In the genomic region with DNA sequence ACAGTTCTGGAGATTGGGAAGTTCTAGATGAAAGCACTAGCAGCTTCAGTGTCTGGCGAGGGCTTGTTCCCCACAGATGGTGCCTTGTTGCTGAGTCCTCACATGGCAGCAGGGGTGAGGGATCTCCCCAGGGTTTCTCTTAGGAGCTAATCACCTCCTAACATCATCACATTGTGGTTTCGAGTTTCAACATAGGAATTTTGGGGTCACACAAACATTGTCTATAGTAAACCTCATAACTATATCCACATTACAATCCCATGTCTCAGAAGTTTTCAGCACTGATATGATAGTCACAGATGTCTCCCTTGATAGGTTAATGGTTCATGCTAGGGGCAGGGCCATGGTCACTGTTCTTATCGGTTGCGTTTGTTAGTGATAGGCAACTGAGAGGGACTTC, we compare ENCODE assay signal across 20 cellular contexts. TPM values are rescaled to one million over a fixed set of nuclear protein-coding genes. Genes with fewer than 3 reads are reported as not detected.
DNase-seq lines count a peak whose midpoint lies in the region; ATAC-seq and TF ChIP-seq lines count a peak whose summit lies in the region.
"Had no signal": no experiment of that assay in that cellular context is flagged by ENCODE, and none has a peak within 500 bp of the region (broad histone marks: within the 10 kb centered on the region; RNA-seq: fewer than 3 reads in every experiment).

No MANE protein-coding gene starts in this region.

- peaks cover 9% of the 10 kb centered on the region; the same call in 1 of the 2 replicates for H4K20me1 ChIP-seq in IMR-90 (ENCODE audit: insufficient read depth, low read length)

- no peak overlapping the region for H2AFZ ChIP-seq in IMR-90 (replicated peaks; ENCODE audit: low read length, poor library complexity)

- DNase-seq in AG10803 (ENCODE audit: low read depth): peak; percentile 82
- DNase-seq in IMR-90: peak; percentile 89
- DNase-seq in choroid plexus epithelial cell (ENCODE audit: low read depth): peak; percentile 94
- DNase-seq in nephron progenitor cell: no peak
- DNase-seq in GM13976 (ENCODE audit: low spot score): no peak
- no peak for DNase-seq in G401 (ENCODE audit: low spot score)
- DNase-seq in NCI-H1092 treated with DMSO at 0.1 percent for 48 hours (lab: John Stamatoyannopoulos, UW): no peak
- DNase-seq: amygdala; cerebellar nuclear complex; DND-41; effector memory CD8-positive, alpha-beta T cell; NCI-H1694; NCI-H226; SW 1271 had no signal

- peak overlapping the region; percentile 44 for H2AK5ac ChIP-seq in IMR-90 (ENCODE audit: low read depth, low read length)

- H4K91ac ChIP-seq in IMR-90 (ENCODE audit: insufficient read depth, low read depth, low read length): no peak overlapping the region

- H3K4me1 Mint-ChIP-seq in nephron progenitor cell: peaks cover 17% of the 10 kb centered on the region

- H4K5ac ChIP-seq in IMR-90 (ENCODE audit: low read depth, low read length): no peak overlapping the region

- no peak overlapping the region; the same call in none of the 2 replicates for H3K23ac ChIP-seq in IMR-90 (ENCODE audit: low read depth, low read length)

- WGBS in IMR-90 (ENCODE audit: extremely low coverage in 2 of 2, insufficient read length in 1 of 2), 2 experiments: 96% methylated on average over 3 of the region's 4 CpGs; no CpG with 5 or more reads in 1 of the 2 experiments

- H3K27ac ChIP-seq in IMR-90 (ENCODE audit: insufficient read depth, low read length): peak overlapping the region; percentile 52; the same call in 1 of the 2 replicates
- H3K27ac ChIP-seq: gastroesophageal sphincter, tibial artery had no signal

- no peak overlapping the region for H4K8ac ChIP-seq in IMR-90 (ENCODE audit: low read depth in 2 of 2, low read length in 2 of 2)

- no peak for TF ChIP-seq POLR2A in IMR-90 (IDR thresholded peaks at IDR 0.05; ENCODE audit: low read depth, low read length)

- H3K4me1 ChIP-seq in IMR-90 (ENCODE audit: control insufficient read depth, insufficient read depth, low read length): peaks cover 13% of the 10 kb centered on the region
- H3K4me1 ChIP-seq: gastroesophageal sphincter, tibial artery had no signal

- no peak overlapping the region for H3K4me3 Mint-ChIP-seq in nephron progenitor cell
- H3K4me3 Mint-ChIP-seq: activated CD8-positive, alpha-beta T cell treated with anti-CD3 and anti-CD28 coated beads for 36 hours; effector memory CD8-positive, alpha-beta T cell had no signal

- H3K9me3 ChIP-seq in IMR-90 (ENCODE audit: control insufficient read depth, insufficient read depth, low read length): no peaks in the 10 kb centered on the region
- H3K9me3 ChIP-seq: gastroesophageal sphincter, tibial artery had no signal

- no peak overlapping the region for H2AK9ac ChIP-seq in IMR-90 (replicated peaks; ENCODE audit: low read depth, low read length, poor library complexity)

- in situ Hi-C loops in IMR-90 (cut with MboI; ENCODE audit: low sequenced_read_pairs) (no loop called here), GM13976 (cut with MboI; ENCODE audit: low sequenced_read_pairs, unreplicated experiment) (no loop called here), G401 (cut with HindIII; ENCODE audit: low sequenced_read_pairs) (no loop called here)

- H2BK20ac ChIP-seq in IMR-90 (ENCODE audit: low read depth, low read length): no peak overlapping the region

- H3K27ac Mint-ChIP-seq in nephron progenitor cell: peak overlapping the region; percentile 84

- no peak for TF ChIP-seq CTCF in AG10803 (conservative IDR thresholded peaks at IDR 0.05; ENCODE audit: low read length)
- no peak for TF ChIP-seq CTCF in IMR-90 (conservative IDR thresholded peaks at IDR 0.05; ENCODE audit: low read depth, low read length)
- no peak for TF ChIP-seq CTCF in choroid plexus epithelial cell (conservative IDR thresholded peaks at IDR 0.05; ENCODE audit: low read depth, low read length)
- no peak for TF ChIP-seq CTCF in nephron progenitor cell (IDR thresholded peaks at IDR 0.05)
- TF ChIP-seq CTCF in GM13976 (IDR thresholded peaks at IDR 0.05; ENCODE audit: borderline replicate concordance, control extremely low read depth, extremely low read depth, insufficient read depth, missing control alignments): no peak

- H3K56ac ChIP-seq in IMR-90 (ENCODE audit: extremely low read depth, insufficient read depth, low read length): no peak overlapping the region

- no peak overlapping the region for H3K18ac ChIP-seq in IMR-90 (ENCODE audit: low read depth, low read length)

- H3K79me1 ChIP-seq in IMR-90 (ENCODE audit: low read depth in 1 of 2, low read length in 2 of 2): peaks cover 0 to 3% of the 10 kb centered on the region in 2 experiments; a peak in 1 of 4 replicates

- intact Hi-C loops in IMR-90 (cut with micrococcal nuclease): no loop called here

- ATAC-seq in IMR-90 (ENCODE audit: low read depth): peak; percentile 83
- ATAC-seq: effector memory CD8-positive, alpha-beta T cell; gastroesophageal sphincter had no signal

- H3K36me3 Mint-ChIP-seq in nephron progenitor cell (ENCODE audit: low read depth): peaks cover 78% of the 10 kb centered on the region

- no peak overlapping the region for H3K4me3 ChIP-seq in AG10803 (ENCODE audit: low read length)
- no peak overlapping the region for H3K4me3 ChIP-seq in IMR-90 (ENCODE audit: insufficient read depth, low read depth, low read length)
- H3K4me3 ChIP-seq in choroid plexus epithelial cell (ENCODE audit: low read depth, low read length): no peak overlapping the region
- H3K4me3 ChIP-seq: gastroesophageal sphincter, smooth muscle cell, tibial artery had no signal

- H2BK15ac ChIP-seq in IMR-90 (ENCODE audit: low read depth, low read length): no peak overlapping the region

- no peak overlapping the region for H3K14ac ChIP-seq in IMR-90 (replicated peaks; ENCODE audit: low read depth, low read length)

- CTCF ChIA-PET in IMR-90 (lab: Yijun Ruan, JAX): interaction anchor here (0.9 kb wide), 1 partner anchor 14 kb away, joined by 3 read pairs; a partner anchor contains a TSS

- no TSS peak for BruUV-seq in IMR-90 (replicated peaks; lab: Mats Ljungman, UMichigan)

- no peak overlapping the region for H2BK120ac ChIP-seq in IMR-90 (ENCODE audit: low read depth, low read length)

- peak overlapping the region; percentile 15; the same call in 1 of the 2 replicates for H3K4me2 ChIP-seq in IMR-90 (ENCODE audit: low read depth, low read length)
- H3K4me2 ChIP-seq: smooth muscle cell had no signal

- dilution Hi-C loops in IMR-90 (cut with HindIII; ENCODE audit: low sequenced_read_pairs, unreplicated experiment): no loop called here

- peaks cover 3% of the 10 kb centered on the region for H3K27me3 Mint-ChIP-seq in nephron progenitor cell (ENCODE audit: low read depth, poor library complexity)
- H3K27me3 Mint-ChIP-seq: activated CD8-positive, alpha-beta T cell treated with anti-CD3 and anti-CD28 coated beads for 36 hours; effector memory CD8-positive, alpha-beta T cell had no signal

- H3K9ac ChIP-seq in IMR-90 (ENCODE audit: low read depth, low read length): no peak overlapping the region

- peaks cover 15% of the 10 kb centered on the region for H3K9me1 ChIP-seq in IMR-90 (ENCODE audit: insufficient read depth, low read length)

- H3K36me3 ChIP-seq in IMR-90 (ENCODE audit: control insufficient read depth, insufficient read depth, low read length): peaks cover 41% of the 10 kb centered on the region

- POLR2A ChIA-PET in IMR-90 (lab: Charles Lee; ENCODE audit: unreplicated experiment): no interaction called here

- peak overlapping the region; percentile 16 for H2BK5ac ChIP-seq in IMR-90 (ENCODE audit: low read depth, low read length, poor library complexity, severe bottlenecking)

- no peak overlapping the region for H3K4ac ChIP-seq in IMR-90 (ENCODE audit: low read depth, low read length)

- H3K27me3 ChIP-seq in IMR-90 (ENCODE audit: control insufficient read depth, insufficient read depth, low read length): no peaks in the 10 kb centered on the region
- H3K27me3 ChIP-seq: gastroesophageal sphincter, tibial artery had no signal

- no peak for TF ChIP-seq RAD21 in IMR-90 (IDR thresholded peaks at IDR 0.05; ENCODE audit: low read length)

- H3K9me3 Mint-ChIP-seq in nephron progenitor cell: no peaks in the 10 kb centered on the region
- H3K9me3 Mint-ChIP-seq: activated CD8-positive, alpha-beta T cell treated with anti-CD3 and anti-CD28 coated beads for 36 hours; effector memory CD8-positive, alpha-beta T cell had no signal

TF ChIP-seq in IMR-90, 13 proteins besides CTCF, POLR2A, EP300 and RAD21:
- TF ChIP-seq FOS (IDR thresholded peaks at IDR 0.05; ENCODE audit: low read depth, low read length): 0 out of 2 replicates have a peak, but pooled peaks have one; percentile 7
- no peak for TF ChIP-seq NFE2L2 (IDR thresholded peaks at IDR 0.05; ENCODE audit: low read depth, low read length)

RNA-seq across cellular contexts. Expression of a gene that starts 13.8 kb away (rescaled TPM):
- total RNA-seq in IMR-90 (2012; rRNA removed): 6.8 and 13.3 TPM in 2 replicates
- 10.7 and 14.4 TPM in 2 replicates for polyA plus RNA-seq in IMR-90 (2012; rRNA removed)
- polyA plus RNA-seq in IMR-90 (2012; cell fraction: cytosol; rRNA removed): 1.8 and 2.5 TPM in 2 replicates
- 1.8 and 8.2 TPM in 2 replicates for polyA plus RNA-seq in IMR-90 (2012; cell fraction: nucleus; rRNA removed; ENCODE audit: low replicate concordance)
- total RNA-seq in G401 (2014; rRNA removed; shearing (Covaris generic)): 15.6 and 24.5 TPM in 2 replicates

RNA-seq across cellular contexts. Expression of a gene that starts 19.3 kb away (rescaled TPM):
- total RNA-seq in IMR-90 (2012; rRNA removed): not detected in 2 replicates
- polyA plus RNA-seq in IMR-90 (2012; rRNA removed): not detected in 2 replicates
- polyA plus RNA-seq in IMR-90 (2012; cell fraction: cytosol; rRNA removed): not detected in 2 replicates
- polyA plus RNA-seq in IMR-90 (2012; cell fraction: nucleus; rRNA removed; ENCODE audit: low replicate concordance): not detected in 2 replicates
- not detected in 2 replicates for total RNA-seq in G401 (2014; rRNA removed; shearing (Covaris generic))
- total RNA-seq: activated CD8-positive, alpha-beta T cell treated with anti-CD3 and anti-CD28 coated beads for 36 hours; gastroesophageal sphincter; liver; posterior vena cava; smooth muscle cell had no signal
- polyA plus RNA-seq: liver, smooth muscle cell had no signal

Comparison
In these comparisons a context has a peak if more than half of its experiments do, and no peak if none do; other contexts are left out.
1. DNase-seq: peak in AG10803 (single experiment), IMR-90 (single experiment) and choroid plexus epithelial cell (single experiment); none in nephron progenitor cell (single experiment), GM13976 (single experiment), G401 (single experiment) and NCI-H1092 treated with DMSO at 0.1 percent for 48 hours (single experiment).